9 cellular contexts compared by ENCODE assay signal in genomic region chr15:101246824-101247745, GRCh38. TPM values are rescaled to one million over a fixed set of nuclear protein-coding genes. Genes with fewer than 3 reads are reported as not detected.
A peak's percentile ranks its signal among the peaks of the same experiment; 100 is the strongest.
DNase-seq lines count a peak whose midpoint lies in the region; ATAC-seq and TF ChIP-seq lines count a peak whose summit lies in the region.
"Had no signal": no experiment of that assay in that cellular context is flagged by ENCODE, and none has a peak within 500 bp of the region (broad histone marks: within the 10 kb centered on the region; RNA-seq: fewer than 3 reads in every experiment).

No MANE protein-coding gene starts in this region.

- peaks cover 78% of the 10 kb centered on the region for H3K4me1 Mint-ChIP-seq in CD4-positive, alpha-beta T cell (ENCODE audit: low read depth)
- peaks cover 84% of the 10 kb centered on the region for H3K4me1 Mint-ChIP-seq in brain

- no peak for DNase-seq in CD4-positive, alpha-beta T cell
- DNase-seq in Karpas-422 = no peak
- no peak for DNase-seq in osteoblast (ENCODE audit: insufficient read length, low spot score, missing footprints)
- no peak for DNase-seq in HUDEP-2 (lab: John Stamatoyannopoulos, UW; ENCODE audit: unreplicated experiment in 76 of 76)
- no peak for DNase-seq in HuH-7 (ENCODE audit: low spot score)
- DNase-seq: Caco-2 had no signal

- H3K9me3 ChIP-seq in CD4-positive, alpha-beta T cell (ENCODE audit: control insufficient read depth, low read length) = no peaks in the 10 kb centered on the region
- H3K9me3 ChIP-seq in Karpas-422 (ENCODE audit: low read length) (no peaks in the 10 kb centered on the region), osteoblast (ENCODE audit: low read depth, low read length) (no peaks in the 10 kb centered on the region)
- H3K9me3 ChIP-seq: Caco-2 had no signal

- no peak for ATAC-seq in CD4-positive, alpha-beta T cell (ENCODE audit: poor library complexity)
- ATAC-seq in HG02852 (IDR thresholded peaks at IDR 0.05; ENCODE audit: unreplicated experiment) = no peak
- ATAC-seq in GM21528 (IDR thresholded peaks at IDR 0.05; ENCODE audit: low FRiP score, unreplicated experiment) = no peak

- CTCF ChIA-PET in CD4-positive, alpha-beta T cell (lab: Charles Lee) = interaction anchor here (0.8 to 1.8 kb wide), 2 partner anchors 11 to 238 kb away, joined by 3 to 5 read pairs; no protein-coding TSS in a partner anchor

- H2AFZ ChIP-seq in Karpas-422 (ENCODE audit: low read length) (no peak overlapping the region), osteoblast (ENCODE audit: low read length) (no peak overlapping the region)

- H3K27me3 Mint-ChIP-seq in CD4-positive, alpha-beta T cell = no peaks in the 10 kb centered on the region
- H3K27me3 Mint-ChIP-seq in brain = peaks cover 3% of the 10 kb centered on the region

- intact Hi-C loops in CD4-positive, alpha-beta T cell (cut with DNase I, micrococcal nuclease) = no loop called here

- H3K79me2 ChIP-seq in Karpas-422 (ENCODE audit: low read length) = peaks cover 36% of the 10 kb centered on the region
- H3K79me2 ChIP-seq in osteoblast (ENCODE audit: insufficient read depth, low read length) = peaks cover 89% of the 10 kb centered on the region

- no peak overlapping the region for H3K9ac ChIP-seq in Karpas-422 (ENCODE audit: low read length)

- peaks cover 50% of the 10 kb centered on the region for H3K4me1 ChIP-seq in Karpas-422 (ENCODE audit: low read length)
- peaks cover 37% of the 10 kb centered on the region for H3K4me1 ChIP-seq in osteoblast (ENCODE audit: insufficient read depth, low read length)

- H3K27ac ChIP-seq in CD4-positive, alpha-beta T cell (ENCODE audit: low read depth, low read length) = no peak overlapping the region
- H3K27ac ChIP-seq in Karpas-422 (ENCODE audit: low read length) (no peak overlapping the region), osteoblast (ENCODE audit: low read depth, low read length) (peak overlapping the region; percentile 30)

- H3K4me2 ChIP-seq in Karpas-422 (ENCODE audit: low read depth, low read length, poor library complexity, severe bottlenecking) = peak overlapping the region; percentile 33
- peak overlapping the region; percentile 15 for H3K4me2 ChIP-seq in osteoblast (ENCODE audit: insufficient read depth, low read length)

- H4K20me1 ChIP-seq in Karpas-422 (ENCODE audit: insufficient read depth, low read depth, low read length) (peaks cover 57% of the 10 kb centered on the region), osteoblast (ENCODE audit: insufficient read depth, low read length) (peaks cover 69% of the 10 kb centered on the region)

- POLR2A ChIA-PET in CD4-positive, alpha-beta T cell (lab: Charles Lee) = interaction anchor here (0.5 kb wide), 1 partner anchor 11 kb away, joined by 3 read pairs; no protein-coding TSS in a partner anchor

- H3K4me3 ChIP-seq in Karpas-422 (ENCODE audit: low read length) (no peak overlapping the region; the same call in 1 of the 2 replicates), osteoblast (ENCODE audit: insufficient read depth, low read length) (no peak overlapping the region)

- H3K4me3 Mint-ChIP-seq in CD4-positive, alpha-beta T cell = peak overlapping the region; percentile 1
- peak overlapping the region; percentile 2 to 87 (median 8) for H3K4me3 Mint-ChIP-seq in brain

- H3K9me2 ChIP-seq in Karpas-422 (replicated peaks; ENCODE audit: insufficient read depth, low read length) = no peaks in the 10 kb centered on the region

- no peak for TF ChIP-seq CTCF in CD4-positive, alpha-beta T cell (IDR thresholded peaks at IDR 0.05)
- TF ChIP-seq CTCF in brain (conservative IDR thresholded peaks at IDR 0.05) (no peak), osteoblast (IDR thresholded peaks at IDR 0.05; ENCODE audit: extremely low read depth, low read depth, low read length) (no peak)

- H3K9me3 Mint-ChIP-seq in CD4-positive, alpha-beta T cell = no peaks in the 10 kb centered on the region
- H3K9me3 Mint-ChIP-seq in brain = no peaks in the 10 kb centered on the region

- no peaks in the 10 kb centered on the region; the same call in 1 of the 2 replicates for H3K36me3 ChIP-seq in Karpas-422 (ENCODE audit: insufficient read depth, low read length)
- peaks cover 16% of the 10 kb centered on the region for H3K36me3 ChIP-seq in osteoblast (ENCODE audit: insufficient read depth, low read length)

- peak overlapping the region; percentile 19 for H3K27ac Mint-ChIP-seq in CD4-positive, alpha-beta T cell
- H3K27ac Mint-ChIP-seq in brain = peak overlapping the region in 1 of 5 experiments; percentile 48

- no peaks in the 10 kb centered on the region for H3K27me3 ChIP-seq in CD4-positive, alpha-beta T cell (ENCODE audit: control insufficient read depth, insufficient read depth, low read length)
- no peaks in the 10 kb centered on the region; the same call in 1 of the 2 replicates for H3K27me3 ChIP-seq in Karpas-422 (ENCODE audit: low read length)
- H3K27me3 ChIP-seq in osteoblast (ENCODE audit: insufficient read depth, low read length) = no peaks in the 10 kb centered on the region

- peaks cover 6% of the 10 kb centered on the region for H3K36me3 Mint-ChIP-seq in CD4-positive, alpha-beta T cell (ENCODE audit: low read depth)
- peaks cover 44% of the 10 kb centered on the region for H3K36me3 Mint-ChIP-seq in brain

RNA-seq across cellular contexts. Expression of gene CHSY1, which starts 4.8 kb away (rescaled TPM):
- 1 to 10 TPM; 5.8 to 6.7 TPM for total RNA-seq in CD4-positive, alpha-beta T cell
- total RNA-seq in Karpas-422 (2014; rRNA removed; shearing (Covaris generic); ENCODE audit: low replicate concordance) = 10.5 and 11.4 TPM in 2 replicates
- 23.9 TPM for polyA plus RNA-seq in brain (ENCODE audit: insufficient read depth, low read depth, low replicate concordance)
- total RNA-seq in osteoblast = 36.8 and 39.1 TPM in 2 replicates

RNA-seq across cellular contexts. Expression of gene SELENOS, which starts 30.2 kb away (rescaled TPM):
- 10 to 100 TPM; 41.7 to 48.5 TPM for total RNA-seq in CD4-positive, alpha-beta T cell
- 14.9 and 27.2 TPM in 2 replicates for total RNA-seq in Karpas-422 (2014; rRNA removed; shearing (Covaris generic); ENCODE audit: low replicate concordance)
- polyA plus RNA-seq in brain (ENCODE audit: insufficient read depth, low read depth, low replicate concordance) = 50.0 TPM
- 74.3 and 79.6 TPM in 2 replicates for total RNA-seq in osteoblast

RNA-seq across cellular contexts. Expression of gene SNRPA1, which starts 48.0 kb away (rescaled TPM):
- 100 to 1,000 TPM; 214 to 222 TPM for total RNA-seq in CD4-positive, alpha-beta T cell
- 52.3 and 53.4 TPM in 2 replicates for total RNA-seq in Karpas-422 (2014; rRNA removed; shearing (Covaris generic); ENCODE audit: low replicate concordance)
- 46.6 TPM for polyA plus RNA-seq in brain (ENCODE audit: insufficient read depth, low read depth, low replicate concordance)
- total RNA-seq in osteoblast = 7.1 and 9.8 TPM in 2 replicates
